ENCODE assay signal across 9 cellular contexts in genomic region chr10:35355971-35356724, GRCh38. TPM values are rescaled to one million over a fixed set of nuclear protein-coding genes. Genes with fewer than 3 reads are reported as not detected.
A peak's percentile ranks its signal among the peaks of the same experiment; 100 is the strongest.
DNase-seq lines count a peak whose midpoint lies in the region; ATAC-seq and FAIRE-seq lines count a peak whose summit lies in the region.
"Had no signal": no experiment of that assay in that cellular context is flagged by ENCODE, and none has a peak within 500 bp of the region (broad histone marks: within the 10 kb centered on the region; RNA-seq: fewer than 3 reads in every experiment).

No MANE protein-coding gene starts in this region.

- no peak overlapping the region for H4K91ac ChIP-seq in trophoblast cell (ENCODE audit: low read depth, low read length)

- H3K9ac ChIP-seq in trophoblast cell (ENCODE audit: low read length) = no peak overlapping the region

- H4K12ac ChIP-seq in trophoblast cell (ENCODE audit: low read depth, low read length) = no peak overlapping the region

- no peak overlapping the region for H3K4me2 ChIP-seq in trophoblast cell (ENCODE audit: low read length)

- H2AFZ ChIP-seq in trophoblast cell (ENCODE audit: insufficient read depth, low read length, poor library complexity) = no peak overlapping the region

- H2BK12ac ChIP-seq in trophoblast cell (ENCODE audit: low read length) = no peak overlapping the region

- no peak overlapping the region for H3K18ac ChIP-seq in trophoblast cell (ENCODE audit: low read length)

- H2BK5ac ChIP-seq in trophoblast cell (ENCODE audit: low read depth, low read length, poor library complexity) = no peak overlapping the region

- no CpG with 5 or more reads among the region's 9 CpGs for WGBS in trophoblast cell (ENCODE audit: extremely low coverage, insufficient coverage, insufficient read length)

- no peak overlapping the region for H2AK5ac ChIP-seq in trophoblast cell (ENCODE audit: low read length)

- no peaks in the 10 kb centered on the region for H3K9me3 Mint-ChIP-seq in activated T-cell treated with anti-CD3 and anti-CD28 coated beads, Interleukin-2, amount 50 U/mL, for 24 hours
- peaks cover 2% of the 10 kb centered on the region in 2 donors for H3K9me3 Mint-ChIP-seq in activated T-cell treated with anti-CD3 and anti-CD28 coated beads, Interleukin-2, amount 50 U/mL, for 72 hours
- no peaks in the 10 kb centered on the region for H3K9me3 Mint-ChIP-seq in stimulated activated naive CD8-positive, alpha-beta T cell treated with anti-CD3 and anti-CD28 coated beads, Interleukin-15, amount 100 ng/mL, for 72 hours

- no peaks in the 10 kb centered on the region for H3K79me1 ChIP-seq in trophoblast cell (ENCODE audit: low read length)

- H3K79me2 ChIP-seq in trophoblast cell (ENCODE audit: control insufficient read depth, insufficient read depth, low read length, poor library complexity) = peaks cover 1% of the 10 kb centered on the region

- no peak overlapping the region for H3K4ac ChIP-seq in trophoblast cell (ENCODE audit: low read depth, low read length)

- peak; percentile 75 for ATAC-seq in HG02870 (IDR thresholded peaks at IDR 0.05; ENCODE audit: unreplicated experiment)
- ATAC-seq in activated T-cell treated with anti-CD3 and anti-CD28 coated beads, Interleukin-2, amount 50 U/mL, for 72 hours (replicated peaks in 1 of 2) = peak; percentile 84 to 86
- ATAC-seq in stimulated activated naive CD8-positive, alpha-beta T cell treated with anti-CD3 and anti-CD28 coated beads, Interleukin-15, amount 100 ng/mL, for 72 hours = peak; percentile 79

- H2BK120ac ChIP-seq in trophoblast cell (ENCODE audit: insufficient read depth, low read length, poor library complexity) = no peak overlapping the region

- H3K14ac ChIP-seq in trophoblast cell (ENCODE audit: low read length) = no peak overlapping the region

- no peak overlapping the region for H3K23ac ChIP-seq in trophoblast cell (ENCODE audit: low read length)

- H3K4me3 Mint-ChIP-seq in activated T-cell treated with anti-CD3 and anti-CD28 coated beads, Interleukin-2, amount 50 U/mL, for 24 hours = peak overlapping the region; percentile 68
- H3K4me3 Mint-ChIP-seq in activated T-cell treated with anti-CD3 and anti-CD28 coated beads, Interleukin-2, amount 50 U/mL, for 72 hours = peak overlapping the region; percentile 79 to 84
- H3K4me3 Mint-ChIP-seq in stimulated activated naive CD8-positive, alpha-beta T cell treated with anti-CD3 and anti-CD28 coated beads, Interleukin-15, amount 100 ng/mL, for 72 hours = peak overlapping the region; percentile 68 to 80

- DNase-seq in activated T-cell treated with anti-CD3 and anti-CD28 coated beads, Interleukin-2, amount 50 U/mL, for 24 hours = peak; percentile 52
- no peak for DNase-seq in activated T-cell treated with anti-CD3 and anti-CD28 coated beads for 4 hours
- peak; percentile 61 to 70 for DNase-seq in activated T-cell treated with anti-CD3 and anti-CD28 coated beads, Interleukin-2, amount 50 U/mL, for 72 hours
- DNase-seq in stimulated activated naive CD8-positive, alpha-beta T cell treated with anti-CD3 and anti-CD28 coated beads, Interleukin-15, amount 100 ng/mL, for 72 hours = no peak
- DNase-seq in trophoblast cell = no peak
- no peak for DNase-seq in NCI-H2196 (lab: John Stamatoyannopoulos, UW; ENCODE audit: unreplicated experiment)
- DNase-seq in frontal cortex (ENCODE audit: low spot score in 2 of 2) = no peak
- DNase-seq: T-helper 9 cell had no signal

- no peaks in the 10 kb centered on the region for H3K36me3 ChIP-seq in trophoblast cell (ENCODE audit: control insufficient read depth in 1 of 2, insufficient read depth in 2 of 2, low read length in 2 of 2)

- FAIRE-seq in frontal cortex (lab: Jason Lieb, UNC) = no peak

- H3K4me1 Mint-ChIP-seq in activated T-cell treated with anti-CD3 and anti-CD28 coated beads, Interleukin-2, amount 50 U/mL, for 24 hours (ENCODE audit: low read depth) = peaks cover 81% of the 10 kb centered on the region
- peaks cover 89% of the 10 kb centered on the region for H3K4me1 Mint-ChIP-seq in activated T-cell treated with anti-CD3 and anti-CD28 coated beads, Interleukin-2, amount 50 U/mL, for 72 hours (ENCODE audit: low read depth)
- peaks cover 86% of the 10 kb centered on the region for H3K4me1 Mint-ChIP-seq in stimulated activated naive CD8-positive, alpha-beta T cell treated with anti-CD3 and anti-CD28 coated beads, Interleukin-15, amount 100 ng/mL, for 72 hours

- peaks cover 5% of the 10 kb centered on the region for H3K36me3 Mint-ChIP-seq in activated T-cell treated with anti-CD3 and anti-CD28 coated beads, Interleukin-2, amount 50 U/mL, for 24 hours (ENCODE audit: low read depth)
- H3K36me3 Mint-ChIP-seq in activated T-cell treated with anti-CD3 and anti-CD28 coated beads, Interleukin-2, amount 50 U/mL, for 72 hours (ENCODE audit: insufficient read depth in 2 of 2) = no peaks in the 10 kb centered on the region

- no peak overlapping the region for H3K4me3 ChIP-seq in trophoblast cell (ENCODE audit: low read depth, low read length)

- H3K9me3 ChIP-seq in trophoblast cell (ENCODE audit: insufficient read depth, low read depth, low read length) = no peaks in the 10 kb centered on the region

- peaks cover 5 to 6% of the 10 kb centered on the region in 2 experiments for H3K4me1 ChIP-seq in trophoblast cell (ENCODE audit: control insufficient read depth in 1 of 2, insufficient read depth in 2 of 2, low read length in 2 of 2)

- H4K8ac ChIP-seq in trophoblast cell (ENCODE audit: low read depth, low read length) = no peak overlapping the region

- H3K27ac Mint-ChIP-seq in activated T-cell treated with anti-CD3 and anti-CD28 coated beads, Interleukin-2, amount 50 U/mL, for 24 hours = peak overlapping the region; percentile 96
- peak overlapping the region; percentile 94 for H3K27ac Mint-ChIP-seq in activated T-cell treated with anti-CD3 and anti-CD28 coated beads, Interleukin-2, amount 50 U/mL, for 72 hours
- H3K27ac Mint-ChIP-seq in stimulated activated naive CD8-positive, alpha-beta T cell treated with anti-CD3 and anti-CD28 coated beads, Interleukin-15, amount 100 ng/mL, for 72 hours = peak overlapping the region; percentile 67 to 79

- no peaks in the 10 kb centered on the region for H3K27me3 Mint-ChIP-seq in activated T-cell treated with anti-CD3 and anti-CD28 coated beads, Interleukin-2, amount 50 U/mL, for 24 hours
- H3K27me3 Mint-ChIP-seq in activated T-cell treated with anti-CD3 and anti-CD28 coated beads, Interleukin-2, amount 50 U/mL, for 72 hours (ENCODE audit: low read depth) = no peaks in the 10 kb centered on the region
- no peaks in the 10 kb centered on the region for H3K27me3 Mint-ChIP-seq in stimulated activated naive CD8-positive, alpha-beta T cell treated with anti-CD3 and anti-CD28 coated beads, Interleukin-15, amount 100 ng/mL, for 72 hours

- H3K27me3 ChIP-seq in trophoblast cell (ENCODE audit: insufficient read depth, low read length) = no peaks in the 10 kb centered on the region

- no peak overlapping the region for H3K27ac ChIP-seq in trophoblast cell (ENCODE audit: low read depth, low read length)

RNA-seq across cellular contexts. Expression of gene CCNY, which starts 19.8 kb away (rescaled TPM):
- total RNA-seq in activated T-cell treated with anti-CD3 and anti-CD28 coated beads, Interleukin-2, amount 50 U/mL, for 72 hours = 10 to 100 TPM; 54.1 to 78.6 TPM
- 38.5 and 42.4 TPM in 2 replicates for polyA plus RNA-seq in trophoblast cell (2013)
- total RNA-seq in frontal cortex = 54.6 TPM

Comparison
In these comparisons a context has a peak if more than half of its experiments do, and no peak if none do; other contexts are left out.
1. DNase-seq: peak in activated T-cell treated with anti-CD3 and anti-CD28 coated beads, Interleukin-2, amount 50 U/mL, for 24 hours (single experiment) and activated T-cell treated with anti-CD3 and anti-CD28 coated beads, Interleukin-2, amount 50 U/mL, for 72 hours (2 of 2); none in activated T-cell treated with anti-CD3 and anti-CD28 coated beads for 4 hours (single experiment), stimulated activated naive CD8-positive, alpha-beta T cell treated with anti-CD3 and anti-CD28 coated beads, Interleukin-15, amount 100 ng/mL, for 72 hours (0 of 2), trophoblast cell (0 of 2), NCI-H2196 (single experiment) and frontal cortex (0 of 2).
2. Peak in every context shown above with its lines, with median percentiles within 50 percentile points of each other: H3K27ac Mint-ChIP-seq, H3K4me3 Mint-ChIP-seq and ATAC-seq.